ENCODE assay signal across 8 cellular contexts in the genomic region with DNA sequence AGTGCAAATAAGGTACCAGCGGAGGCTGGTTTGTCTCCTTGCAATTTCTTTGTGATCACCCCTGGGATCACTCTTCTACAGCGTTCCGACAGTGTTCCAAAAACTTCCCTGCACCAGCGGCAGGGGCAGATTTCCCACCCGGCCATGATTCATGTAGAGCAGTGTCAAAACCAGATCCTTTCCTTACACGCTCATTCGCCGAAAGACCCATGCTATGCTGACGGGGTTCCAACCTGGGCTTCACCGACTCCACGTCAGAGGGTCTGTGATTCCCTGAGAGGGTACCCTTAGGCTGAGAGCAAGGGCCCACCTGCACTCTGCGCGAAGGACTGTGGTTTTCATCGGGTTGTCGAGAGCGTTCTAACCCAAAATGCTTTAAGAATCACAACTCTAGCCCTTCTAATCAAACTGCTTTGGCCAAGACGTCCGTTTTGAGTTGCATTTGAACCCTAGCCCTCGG. TPM values are rescaled to one million over a fixed set of nuclear protein-coding genes. Genes with fewer than 3 reads are reported as not detected.
A peak's percentile ranks its signal among the peaks of the same experiment; 100 is the strongest.
DNase-seq lines count a peak whose midpoint lies in the region; ATAC-seq, FAIRE-seq and TF ChIP-seq lines count a peak whose summit lies in the region.

No MANE protein-coding gene starts in this region.

- TF ChIP-seq CTCF in fibroblast of pulmonary artery (IDR thresholded peaks at IDR 0.05; ENCODE audit: low read length, missing control alignments) (peak; percentile 38), neural crest cell (conservative IDR thresholded peaks at IDR 0.05) (peak; percentile 44)

- FAIRE-seq in H54 (lab: Jason Lieb, UNC), result no peak

- ATAC-seq in GM19324 (IDR thresholded peaks at IDR 0.05; ENCODE audit: low FRiP score, unreplicated experiment), result peak; percentile 37
- ATAC-seq in HG03354 (IDR thresholded peaks at IDR 0.05; ENCODE audit: poor library complexity, severe bottlenecking, unreplicated experiment), result peak; percentile 44

- H3K4me1 ChIP-seq in BLaER1 treated with 17β-estradiol and CSF1 and Interleukin-3, amounts not matched to agents 10 nM and 100 nM, result peaks cover 15 to 34% (median 21%) of the 10 kb centered on the region in 10 experiments

- H3K36me3 ChIP-seq in BLaER1 treated with 17β-estradiol and CSF1 and Interleukin-3, amounts not matched to agents 10 nM and 100 nM, result peaks cover 10 to 48% (median 29%) of the 10 kb centered on the region in 11 experiments; a peak in 20 of 22 replicates

- peak overlapping the region; percentile 91 for H3K27ac Mint-ChIP-seq in activated CD4-positive, alpha-beta T cell treated with anti-CD3 and anti-CD28 coated beads, Interleukin-2, amount 10 ng/mL, durations not matched to agents 24 days and 14 days
- H3K27ac Mint-ChIP-seq in neural crest cell (ENCODE audit: unreplicated experiment), result peak overlapping the region; percentile 83

- peak overlapping the region; percentile 75 to 92 (median 84) for H3K4me2 ChIP-seq in BLaER1 treated with 17β-estradiol and CSF1 and Interleukin-3, amounts not matched to agents 10 nM and 100 nM

- no peak for TF ChIP-seq POLR2A in H54 (IDR thresholded peaks at IDR 0.05; ENCODE audit: low read depth, low read length)

- H4K20me1 ChIP-seq in BLaER1 treated with 17β-estradiol and CSF1 and Interleukin-3, amounts not matched to agents 10 nM and 100 nM, result peaks cover 0 to 7% (median 0%) of the 10 kb centered on the region in 11 experiments; a peak in 3 of 22 replicates

- intact Hi-C loops in activated CD4-positive, alpha-beta T cell treated with anti-CD3 and anti-CD28 coated beads, Interleukin-2, amount 10 ng/mL, durations not matched to agents 24 days and 14 days (cut with micrococcal nuclease), result loop anchor here (1.0 to 5.0 kb wide), 2 partner anchors 35 to 319 kb away; a partner anchor contains a TSS

- H3K9me3 ChIP-seq in BLaER1 treated with 17β-estradiol and CSF1 and Interleukin-3, amounts not matched to agents 10 nM and 100 nM (replicated peaks in 1 of 11), result no peaks in the 10 kb centered on the region

- peak overlapping the region in 10 of 11 experiments; percentile 11 to 86 (median 71); a peak in 13 of 22 replicates for H3K27ac ChIP-seq in BLaER1 treated with 17β-estradiol and CSF1 and Interleukin-3, amounts not matched to agents 10 nM and 100 nM

- peak overlapping the region; percentile 73 to 98 (median 90) for H3K4me3 ChIP-seq in BLaER1 treated with 17β-estradiol and CSF1 and Interleukin-3, amounts not matched to agents 10 nM and 100 nM
- H3K4me3 ChIP-seq in fibroblast of pulmonary artery (replicated peaks; ENCODE audit: low read depth, low read length), result peak overlapping the region; percentile 100

- peak overlapping the region; percentile 4 to 88 (median 83); a peak in 15 of 22 replicates for H3K9ac ChIP-seq in BLaER1 treated with 17β-estradiol and CSF1 and Interleukin-3, amounts not matched to agents 10 nM and 100 nM

- no peaks in the 10 kb centered on the region for H3K27me3 Mint-ChIP-seq in activated CD4-positive, alpha-beta T cell treated with anti-CD3 and anti-CD28 coated beads, Interleukin-2, amount 10 ng/mL, durations not matched to agents 24 days and 14 days
- peaks cover 18% of the 10 kb centered on the region for H3K27me3 Mint-ChIP-seq in neural crest cell (ENCODE audit: low read depth)

- peak overlapping the region; percentile 86 for H3K4me3 Mint-ChIP-seq in activated CD4-positive, alpha-beta T cell treated with anti-CD3 and anti-CD28 coated beads, Interleukin-2, amount 10 ng/mL, durations not matched to agents 24 days and 14 days
- H3K4me3 Mint-ChIP-seq in neural crest cell, result peak overlapping the region; percentile 97

- H3K27me3 ChIP-seq in BLaER1 treated with 17β-estradiol and CSF1 and Interleukin-3, amounts not matched to agents 10 nM and 100 nM, result no peaks in the 10 kb centered on the region

- peaks cover 32% of the 10 kb centered on the region for H3K36me3 Mint-ChIP-seq in activated CD4-positive, alpha-beta T cell treated with anti-CD3 and anti-CD28 coated beads, Interleukin-2, amount 10 ng/mL, durations not matched to agents 24 days and 14 days (ENCODE audit: low read depth)
- peaks cover 8% of the 10 kb centered on the region for H3K36me3 Mint-ChIP-seq in neural crest cell (ENCODE audit: low read depth)

- no peaks in the 10 kb centered on the region for H3K9me3 Mint-ChIP-seq in activated CD4-positive, alpha-beta T cell treated with anti-CD3 and anti-CD28 coated beads, Interleukin-2, amount 10 ng/mL, durations not matched to agents 24 days and 14 days
- H3K9me3 Mint-ChIP-seq in neural crest cell, result no peaks in the 10 kb centered on the region

- no peak for DNase-seq in activated CD4-positive, alpha-beta T cell treated with anti-CD3 and anti-CD28 coated beads, Interleukin-2, amount 10 ng/mL, durations not matched to agents 24 days and 14 days
- peak; percentile 53 for DNase-seq in fibroblast of pulmonary artery (ENCODE audit: low read depth)
- no peak for DNase-seq in neural crest cell (ENCODE audit: low read depth, low spot score)
- DNase-seq in cerebellar nuclear complex (lab: John Stamatoyannopoulos, UW), result no peak
- no peak for DNase-seq in H54 (ENCODE audit: insufficient read length, low spot score)

- H3K4me1 Mint-ChIP-seq in activated CD4-positive, alpha-beta T cell treated with anti-CD3 and anti-CD28 coated beads, Interleukin-2, amount 10 ng/mL, durations not matched to agents 24 days and 14 days, result peaks cover 24% of the 10 kb centered on the region
- H3K4me1 Mint-ChIP-seq in neural crest cell, result peaks cover 12% of the 10 kb centered on the region

RNA-seq across cellular contexts. Expression of a gene that starts 0.4 kb away (rescaled TPM):
- 40.8 and 46.8 TPM in 2 replicates for total RNA-seq in activated CD4-positive, alpha-beta T cell treated with anti-CD3 and anti-CD28 coated beads, Interleukin-2, amount 10 ng/mL, durations not matched to agents 24 days and 14 days
- 16.5 TPM in 2 replicates for total RNA-seq in neural crest cell
